In the genomic region with DNA sequence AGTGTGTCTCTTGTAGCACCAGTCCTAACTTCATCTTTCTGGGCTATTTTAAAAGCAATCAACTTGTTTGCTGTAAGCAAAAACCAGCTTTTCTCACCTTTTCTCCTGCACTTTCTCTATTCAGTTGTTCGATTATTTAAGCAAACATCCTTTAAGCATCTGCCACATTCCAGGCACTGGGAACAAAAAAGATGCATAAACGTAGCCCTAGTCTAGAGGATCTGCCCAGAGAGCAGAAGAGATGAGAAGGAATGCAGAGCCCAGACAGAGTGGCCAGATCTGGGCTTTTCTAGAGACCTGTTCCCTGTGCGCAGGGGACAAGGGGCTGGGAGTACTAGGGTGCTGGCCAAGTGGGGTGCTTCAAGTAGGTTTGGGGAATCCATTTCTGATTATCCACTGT, we compare ENCODE assay signal across 34 cellular contexts. TPM values are rescaled to one million over a fixed set of nuclear protein-coding genes. Genes with fewer than 3 reads are reported as not detected.
"Had no signal": no experiment of that assay in that cellular context is flagged by ENCODE, and none has a peak within 500 bp of the region (broad histone marks: within the 10 kb centered on the region; RNA-seq: fewer than 3 reads in every experiment).

No MANE protein-coding gene starts in this region.

- H3K4me3 ChIP-seq: MG63, Peyer's patch, SJSA1, SK-N-MC had no signal

- ATAC-seq: PC-3, SK-N-SH treated with all-trans-retinoic acid at 6 μM for 48 hours had no signal

- H3K36me3 ChIP-seq: MG63, Peyer's patch, SJSA1 had no signal

- H3K27me3 ChIP-seq: Peyer's patch had no signal

- DNase-seq: Kasumi-1, KG1, MG63, NCI-H1048, NCI-H1092 treated with DMSO at 0.1 percent for 48 hours, NCI-H1105 treated with DMSO at 0.1 percent for 48 hours, NCI-H1417, NCI-H1436, NCI-H146, NCI-H1694, NCI-H187, NCI-H1930, NCI-H2029 treated with DMSO at 0.1 percent for 48 hours, NCI-H2081 treated with DMSO at 0.1 percent for 48 hours, NCI-H2107, NCI-H2171, NCI-H226, NCI-H446 treated with DMSO at 0.1 percent for 48 hours, NCI-H510A, NCI-H524, NCI-H526, NCI-H69, NCI-H748 treated with DMSO at 0.1 percent for 48 hours, NCI-H82, OCI-M1, PC-3, Peyer's patch, Right ventricle myocardium superior, RPMI8226, SHP77 treated with DMSO at 0.1 percent for 48 hours had no signal

- H3K4me1 ChIP-seq: Peyer's patch had no signal

- H3K9me3 ChIP-seq: Peyer's patch, SJSA1 had no signal

- H3K27ac ChIP-seq: Peyer's patch, SJSA1, SK-N-MC had no signal

RNA-seq across cellular contexts. Expression of a gene that starts 8.4 kb away (rescaled TPM):
- total RNA-seq: M059J, PC-3, SJSA1 had no signal

RNA-seq across cellular contexts. Expression of a gene that starts 46.8 kb away (rescaled TPM):
- total RNA-seq: M059J, PC-3, SJSA1 had no signal
